11 cellular contexts compared by ENCODE assay signal in genomic region chr11:129643031-129643721, GRCh38.
DNase-seq lines count a peak whose midpoint lies in the region; TF ChIP-seq lines count a peak whose summit lies in the region.
"Had no signal": no experiment of that assay in that cellular context is flagged by ENCODE, and none has a peak within 500 bp of the region (broad histone marks: within the 10 kb centered on the region; RNA-seq: fewer than 3 reads in every experiment).

No MANE protein-coding gene starts in this region.

- CTCF ChIA-PET in CD4-positive, alpha-beta memory T cell (lab: Charles Lee; ENCODE audit: partially characterized antibody): no interaction called here

- no peak overlapping the region for H2BK12ac ChIP-seq in mesenchymal stem cell (ENCODE audit: low read length in 2 of 2)

- TF ChIP-seq EP300 in ovary (IDR thresholded peaks at IDR 0.05): no peak

- no peak overlapping the region for H2AFZ ChIP-seq in mesenchymal stem cell (ENCODE audit: low read depth, low read length)

- no peaks in the 10 kb centered on the region for H3K27me3 Mint-ChIP-seq in activated T-helper 2 cell treated with anti-CD3 and anti-CD28 coated beads, Interferon-gamma antibody, Interleukin-2, Interleukin-4, amounts not matched to agents 10 μg/mL and 5 μg/mL and 100 μg/mL, durations not matched to agents 14 hours and 24 hours and 36 hours (ENCODE audit: low read depth)
- peaks cover 0 to 2% of the 10 kb centered on the region in 2 donors for H3K27me3 Mint-ChIP-seq in CD4-positive, alpha-beta memory T cell

- peaks cover 6% of the 10 kb centered on the region for H3K9me3 ChIP-seq in MG63
- no peaks in the 10 kb centered on the region for H3K9me3 ChIP-seq in mesenchymal stem cell (ENCODE audit: control insufficient read depth, low read length)
- H3K9me3 ChIP-seq in CD4-positive, alpha-beta memory T cell (ENCODE audit: control insufficient read depth in 1 of 2, low read length in 2 of 2): no peaks in the 10 kb centered on the region
- no peaks in the 10 kb centered on the region for H3K9me3 ChIP-seq in ovary

- no peak overlapping the region for H4K91ac ChIP-seq in mesenchymal stem cell (ENCODE audit: low read length)

- peak; percentile 90 for DNase-seq in EH (ENCODE audit: low read depth)
- peak; percentile 90 for DNase-seq in MG63
- DNase-seq in activated T-helper 2 cell treated with anti-CD3 and anti-CD28 coated beads, Interferon-gamma antibody, Interleukin-2, Interleukin-4, amounts not matched to agents 10 μg/mL and 5 μg/mL and 100 μg/mL, durations not matched to agents 14 hours and 24 hours and 36 hours (ENCODE audit: low spot score): no peak
- peak; percentile 87 for DNase-seq in mesenchymal stem cell
- no peak for DNase-seq in CD4-positive, alpha-beta memory T cell
- no peak for DNase-seq in SW480 (ENCODE audit: low spot score)
- DNase-seq in ovary: no peak
- no peak for DNase-seq in cardiac septum (ENCODE audit: low spot score)
- DNase-seq: KBM-7, kidney had no signal

- H3K4me2 ChIP-seq in mesenchymal stem cell (ENCODE audit: low read length, poor library complexity, severe bottlenecking): no peak overlapping the region

- H3K27ac ChIP-seq in mesenchymal stem cell (ENCODE audit: low read length, poor library complexity, severe bottlenecking) (no peak overlapping the region), ovary (no peak overlapping the region)
- H3K27ac ChIP-seq in CD4-positive, alpha-beta memory T cell (ENCODE audit: low read depth, low read length): no peak overlapping the region

- peak overlapping the region; percentile 34 for H3K4me3 Mint-ChIP-seq in activated T-helper 2 cell treated with anti-CD3 and anti-CD28 coated beads, Interferon-gamma antibody, Interleukin-2, Interleukin-4, amounts not matched to agents 10 μg/mL and 5 μg/mL and 100 μg/mL, durations not matched to agents 14 hours and 24 hours and 36 hours (ENCODE audit: low read depth)
- no peak overlapping the region for H3K4me3 Mint-ChIP-seq in CD4-positive, alpha-beta memory T cell
- H3K4me3 Mint-ChIP-seq: stimulated activated memory B cell treated with anti-CD40 and anti-IgM and Interleukin-4, amounts not matched to agents 10 μg/mL and 1 μg/mL and 100 μg/mL, for 72 hours had no signal

- H3K36me3 ChIP-seq in MG63: no peaks in the 10 kb centered on the region
- H3K36me3 ChIP-seq in mesenchymal stem cell (ENCODE audit: control insufficient read depth in 1 of 2, insufficient read depth in 2 of 2, low read depth in 1 of 2, low read length in 2 of 2): no peaks in the 10 kb centered on the region
- H3K36me3 ChIP-seq in CD4-positive, alpha-beta memory T cell (ENCODE audit: insufficient read depth, low read length): no peaks in the 10 kb centered on the region
- H3K36me3 ChIP-seq in ovary: no peaks in the 10 kb centered on the region

- H3K4ac ChIP-seq in mesenchymal stem cell (ENCODE audit: low read depth in 1 of 2, low read length in 2 of 2): no peak overlapping the region

- H3K9me3 Mint-ChIP-seq in activated T-helper 2 cell treated with anti-CD3 and anti-CD28 coated beads, Interferon-gamma antibody, Interleukin-2, Interleukin-4, amounts not matched to agents 10 μg/mL and 5 μg/mL and 100 μg/mL, durations not matched to agents 14 hours and 24 hours and 36 hours: peaks cover 4% of the 10 kb centered on the region
- H3K9me3 Mint-ChIP-seq in CD4-positive, alpha-beta memory T cell: peaks cover 0 to 8% (median 0%) of the 10 kb centered on the region in 8 donors
- H3K9me3 Mint-ChIP-seq: stimulated activated memory B cell treated with anti-CD40 and anti-IgM and Interleukin-4, amounts not matched to agents 10 μg/mL and 1 μg/mL and 100 μg/mL, for 72 hours had no signal

- TF ChIP-seq POLR2A in ovary (IDR thresholded peaks at IDR 0.05): no peak

- H3K36me3 Mint-ChIP-seq in activated T-helper 2 cell treated with anti-CD3 and anti-CD28 coated beads, Interferon-gamma antibody, Interleukin-2, Interleukin-4, amounts not matched to agents 10 μg/mL and 5 μg/mL and 100 μg/mL, durations not matched to agents 14 hours and 24 hours and 36 hours (ENCODE audit: low read depth): peaks cover 5% of the 10 kb centered on the region
- peaks cover 0 to 17% of the 10 kb centered on the region in 2 donors for H3K36me3 Mint-ChIP-seq in CD4-positive, alpha-beta memory T cell
- H3K36me3 Mint-ChIP-seq: stimulated activated memory B cell treated with anti-CD40 and anti-IgM and Interleukin-4, amounts not matched to agents 10 μg/mL and 1 μg/mL and 100 μg/mL, for 72 hours had no signal

- H3K23ac ChIP-seq in mesenchymal stem cell (ENCODE audit: low read length in 2 of 2): no peak overlapping the region

- no peak overlapping the region for H2AK5ac ChIP-seq in mesenchymal stem cell (ENCODE audit: low read length, severe bottlenecking)

- H3K18ac ChIP-seq in mesenchymal stem cell (ENCODE audit: low read depth in 1 of 2, low read length in 2 of 2): peak overlapping the region in 1 of 2 experiments; percentile 37

- peaks cover 85% of the 10 kb centered on the region for H3K4me1 Mint-ChIP-seq in activated T-helper 2 cell treated with anti-CD3 and anti-CD28 coated beads, Interferon-gamma antibody, Interleukin-2, Interleukin-4, amounts not matched to agents 10 μg/mL and 5 μg/mL and 100 μg/mL, durations not matched to agents 14 hours and 24 hours and 36 hours (ENCODE audit: low read depth)
- peaks cover 1 to 30% (median 10%) of the 10 kb centered on the region in 4 donors for H3K4me1 Mint-ChIP-seq in CD4-positive, alpha-beta memory T cell
- H3K4me1 Mint-ChIP-seq: stimulated activated memory B cell treated with anti-CD40 and anti-IgM and Interleukin-4, amounts not matched to agents 10 μg/mL and 1 μg/mL and 100 μg/mL, for 72 hours had no signal

- no peaks in the 10 kb centered on the region for H3K27me3 ChIP-seq in MG63
- no peaks in the 10 kb centered on the region for H3K27me3 ChIP-seq in mesenchymal stem cell (ENCODE audit: control insufficient read depth in 1 of 2, insufficient read depth in 1 of 2, low read length in 2 of 2)
- H3K27me3 ChIP-seq in CD4-positive, alpha-beta memory T cell (ENCODE audit: insufficient read depth, low read length): no peaks in the 10 kb centered on the region
- H3K27me3 ChIP-seq in ovary: no peaks in the 10 kb centered on the region

- H2BK15ac ChIP-seq in mesenchymal stem cell (ENCODE audit: low read depth, poor library complexity, severe bottlenecking): no peak overlapping the region

- intact Hi-C loops in activated T-helper 2 cell treated with anti-CD3 and anti-CD28 coated beads, Interferon-gamma antibody, Interleukin-2, Interleukin-4, amounts not matched to agents 10 μg/mL and 5 μg/mL and 100 μg/mL, durations not matched to agents 14 hours and 24 hours and 36 hours (cut with micrococcal nuclease): loop anchor here (1.0 to 10.0 kb wide), 4 partner anchors 39 to 1601 kb away; partner anchors contain the start of gene ZBTB44
- intact Hi-C loops in CD4-positive, alpha-beta memory T cell (cut with micrococcal nuclease): no loop called here
- intact Hi-C loops in ovary (cut with DNase I): no loop called here
- intact Hi-C loops in cardiac septum (cut with DNase I): no loop called here

- H3K27ac Mint-ChIP-seq in activated T-helper 2 cell treated with anti-CD3 and anti-CD28 coated beads, Interferon-gamma antibody, Interleukin-2, Interleukin-4, amounts not matched to agents 10 μg/mL and 5 μg/mL and 100 μg/mL, durations not matched to agents 14 hours and 24 hours and 36 hours: peak overlapping the region; percentile 98
- no peak overlapping the region for H3K27ac Mint-ChIP-seq in CD4-positive, alpha-beta memory T cell
- H3K27ac Mint-ChIP-seq: stimulated activated memory B cell treated with anti-CD40 and anti-IgM and Interleukin-4, amounts not matched to agents 10 μg/mL and 1 μg/mL and 100 μg/mL, for 72 hours had no signal

- H3K4me3 ChIP-seq in MG63 (no peak overlapping the region), mesenchymal stem cell (ENCODE audit: insufficient read depth in 1 of 2, low read depth in 1 of 2, low read length in 2 of 2) (no peak overlapping the region), ovary (no peak overlapping the region)
- H3K4me3 ChIP-seq in CD4-positive, alpha-beta memory T cell (ENCODE audit: low read length in 2 of 2): no peak overlapping the region

- WGBS in mesenchymal stem cell: 26% methylated on average over 6 of the region's 6 CpGs
- 59 to 76% (median 68%) methylated on average over 6 of the region's 6 CpGs for WGBS in ovary, 3 donors

- no peak overlapping the region for H2BK5ac ChIP-seq in mesenchymal stem cell (ENCODE audit: low read depth, low read length, poor library complexity, severe bottlenecking)

- no peak overlapping the region for H2BK120ac ChIP-seq in mesenchymal stem cell (ENCODE audit: low read depth, low read length)

- TF ChIP-seq CTCF in ovary (IDR thresholded peaks at IDR 0.05): no peak

- H3K4me1 ChIP-seq in mesenchymal stem cell (ENCODE audit: control insufficient read depth, insufficient read depth, low read depth, low read length) (peaks cover 9% of the 10 kb centered on the region), ovary (ENCODE audit: insufficient read depth) (no peaks in the 10 kb centered on the region)
- no peaks in the 10 kb centered on the region for H3K4me1 ChIP-seq in CD4-positive, alpha-beta memory T cell (ENCODE audit: insufficient read depth, low read length)

- no peak overlapping the region for H3K9ac ChIP-seq in mesenchymal stem cell (ENCODE audit: low read length)

- H3K14ac ChIP-seq in mesenchymal stem cell (ENCODE audit: low read length in 2 of 2): no peak overlapping the region

- POLR2A ChIA-PET in CD4-positive, alpha-beta memory T cell (lab: Charles Lee; ENCODE audit: partially characterized antibody): no interaction called here

- H4K8ac ChIP-seq in mesenchymal stem cell (ENCODE audit: low read length): no peak overlapping the region

- H3K79me1 ChIP-seq in mesenchymal stem cell (replicated peaks; ENCODE audit: low read length, poor library complexity, severe bottlenecking): no peaks in the 10 kb centered on the region

Comparison
In these comparisons a context has a peak if more than half of its experiments do, and no peak if none do; other contexts are left out.
1. DNase-seq: peak in EH (single experiment), MG63 (single experiment) and mesenchymal stem cell (single experiment); none in activated T-helper 2 cell treated with anti-CD3 and anti-CD28 coated beads, Interferon-gamma antibody, Interleukin-2, Interleukin-4, amounts not matched to agents 10 μg/mL and 5 μg/mL and 100 μg/mL, durations not matched to agents 14 hours and 24 hours and 36 hours (single experiment), CD4-positive, alpha-beta memory T cell (0 of 5), SW480 (single experiment), ovary (0 of 5) and cardiac septum (single experiment).